ENCODE assay signal across 24 cellular contexts in genomic region chr17:59413014-59413725, GRCh38.
A peak's percentile ranks its signal among the peaks of the same experiment; 100 is the strongest.
DNase-seq lines count a peak whose midpoint lies in the region; ATAC-seq and TF ChIP-seq lines count a peak whose summit lies in the region.
"Had no signal": no experiment of that assay in that cellular context is flagged by ENCODE, and none has a peak within 500 bp of the region (broad histone marks: within the 10 kb centered on the region; RNA-seq: fewer than 3 reads in every experiment).

No MANE protein-coding gene starts in this region.

- TF ChIP-seq CTCF in GM13977 (IDR thresholded peaks at IDR 0.05; ENCODE audit: extremely low read depth, insufficient read depth, missing control alignments) (no peak), sigmoid colon (IDR thresholded peaks at IDR 0.05) (no peak)

- POLR2A ChIA-PET in activated naive CD8-positive, alpha-beta T cell treated with anti-CD3 and anti-CD28 coated beads, Interleukin-2, amount 10 ng/mL, durations not matched to agents 7 days and 5 days (lab: Charles Lee) = interaction anchor here (0.6 to 2.4 kb wide), 5 partner anchors 31 to 83 kb away, joined by 3 to 11 read pairs (median 5); no protein-coding TSS in a partner anchor

- intact Hi-C loops in sigmoid colon (cut with DNase I) = no loop called here

- peaks cover 0 to 7% (median under 1%) of the 10 kb centered on the region in 4 donors for H3K4me1 ChIP-seq in sigmoid colon
- H3K4me1 ChIP-seq: body of pancreas, esophagus squamous epithelium had no signal

- H3K4me3 Mint-ChIP-seq in stimulated activated naive CD8-positive, alpha-beta T cell treated with anti-CD3 and anti-CD28 coated beads, Interleukin-15, amount 100 ng/mL, for 72 hours = peak overlapping the region in 1 of 2 donors; percentile 51
- peak overlapping the region; percentile 71 for H3K4me3 Mint-ChIP-seq in activated naive CD8-positive, alpha-beta T cell treated with anti-CD3 and anti-CD28 coated beads, Interleukin-2, amount 10 ng/mL, durations not matched to agents 7 days and 5 days
- H3K4me3 Mint-ChIP-seq: activated T-helper 17 cell treated with anti-CD3 and anti-CD28 coated beads, Interleukin-2, amount 50 U/mL, for 72 hours; CD4-positive, alpha-beta memory T cell; IgD-negative memory B cell; stimulated activated naive CD8-positive, alpha-beta T cell treated with anti-CD3 and anti-CD28 coated beads, Interleukin-15, Interleukin-2, amounts not matched to agents 100 ng/mL and 50 ng/mL, for 24 hours; T-helper 1 cell treated with Interleukin-12 subunit alpha and Interleukin-12 subunit beta and Interleukin-4 antibody, amounts not matched to agents 30 μg/mL and 1 μg/mL, for 36 hours had no signal

- H3K27ac ChIP-seq in sigmoid colon = no peak overlapping the region
- H3K27ac ChIP-seq: body of pancreas, esophagus squamous epithelium, SK-N-MC, tibial artery had no signal

- no peaks in the 10 kb centered on the region for H3K36me3 ChIP-seq in sigmoid colon
- H3K36me3 ChIP-seq: esophagus squamous epithelium had no signal

- no peaks in the 10 kb centered on the region for H3K9me3 ChIP-seq in sigmoid colon
- H3K9me3 ChIP-seq: body of pancreas, tibial artery had no signal

- TF ChIP-seq EP300 in sigmoid colon (IDR thresholded peaks at IDR 0.05) = no peak

- ATAC-seq in stimulated activated naive CD8-positive, alpha-beta T cell treated with anti-CD3 and anti-CD28 coated beads, Interleukin-15, amount 100 ng/mL, for 72 hours = peak; percentile 40
- no peak for ATAC-seq in stimulated activated naive CD8-positive, alpha-beta T cell treated with anti-CD3 and anti-CD28 coated beads, Interleukin-15, Interleukin-2, amounts not matched to agents 100 U/mL and 50 U/mL, for 24 hours
- peak; percentile 34 for ATAC-seq in activated naive CD8-positive, alpha-beta T cell treated with anti-CD3 and anti-CD28 coated beads, Interleukin-2, amount 10 ng/mL, durations not matched to agents 7 days and 5 days (ENCODE audit: low read depth)
- ATAC-seq in HG03095 (IDR thresholded peaks at IDR 0.05; ENCODE audit: unreplicated experiment) = no peak
- ATAC-seq: body of pancreas had no signal

- peaks cover 15% of the 10 kb centered on the region for H3K36me3 Mint-ChIP-seq in activated naive CD8-positive, alpha-beta T cell treated with anti-CD3 and anti-CD28 coated beads, Interleukin-2, amount 10 ng/mL, durations not matched to agents 7 days and 5 days

- H3K4me1 Mint-ChIP-seq in stimulated activated naive CD8-positive, alpha-beta T cell treated with anti-CD3 and anti-CD28 coated beads, Interleukin-15, amount 100 ng/mL, for 72 hours = peaks cover 42% of the 10 kb centered on the region
- peaks cover 53% of the 10 kb centered on the region for H3K4me1 Mint-ChIP-seq in activated naive CD8-positive, alpha-beta T cell treated with anti-CD3 and anti-CD28 coated beads, Interleukin-2, amount 10 ng/mL, durations not matched to agents 7 days and 5 days
- H3K4me1 Mint-ChIP-seq: activated T-helper 17 cell treated with anti-CD3 and anti-CD28 coated beads, Interleukin-2, amount 50 U/mL, for 72 hours had no signal

- no peaks in the 10 kb centered on the region for H3K27me3 ChIP-seq in sigmoid colon
- H3K27me3 ChIP-seq: body of pancreas, esophagus squamous epithelium, tibial artery had no signal

- in situ Hi-C loops in GM13977 (cut with MboI; ENCODE audit: low pct_unique_long_range_greater_than_20kb, low sequenced_read_pairs, unreplicated experiment) = no loop called here

- DNase-seq in stimulated activated naive CD8-positive, alpha-beta T cell treated with anti-CD3 and anti-CD28 coated beads, Interleukin-15, amount 100 ng/mL, for 72 hours = no peak
- no peak for DNase-seq in stimulated activated naive CD8-positive, alpha-beta T cell treated with anti-CD3 and anti-CD28 coated beads, Interleukin-15, Interleukin-2, amounts not matched to agents 100 U/mL and 50 U/mL, for 24 hours
- DNase-seq in activated naive CD8-positive, alpha-beta T cell treated with anti-CD3 and anti-CD28 coated beads, Interleukin-2, amount 10 ng/mL, durations not matched to agents 7 days and 5 days = no peak
- peak; percentile 56 for DNase-seq in left kidney (ENCODE audit: low read depth, low spot score)
- no peak for DNase-seq in GM13977 (ENCODE audit: low spot score)
- DNase-seq in sigmoid colon = no peak
- DNase-seq: body of pancreas; CD4-positive, alpha-beta memory T cell; DMS153; esophagus squamous epithelium; GOT3; NCI-H1092 treated with DMSO at 0.1 percent for 48 hours; NCI-H187 treated with DMSO at 0.1 percent for 48 hours; NCI-H345; NCI-H774; occipital lobe; RPMI8226; tibial artery had no signal

- H3K4me3 ChIP-seq in sigmoid colon = no peak overlapping the region
- H3K4me3 ChIP-seq: body of pancreas, esophagus squamous epithelium, SK-N-MC, tibial artery had no signal

- TF ChIP-seq POLR2A in sigmoid colon (IDR thresholded peaks at IDR 0.05) = no peak

- 53 to 88% methylated on average over 8 of the region's 8 CpGs for whole genome bisulfite sequencing in sigmoid colon, 2 donors

- no peaks in the 10 kb centered on the region for H3K27me3 Mint-ChIP-seq in stimulated activated naive CD8-positive, alpha-beta T cell treated with anti-CD3 and anti-CD28 coated beads, Interleukin-15, amount 100 ng/mL, for 72 hours
- H3K27me3 Mint-ChIP-seq in activated naive CD8-positive, alpha-beta T cell treated with anti-CD3 and anti-CD28 coated beads, Interleukin-2, amount 10 ng/mL, durations not matched to agents 7 days and 5 days = no peaks in the 10 kb centered on the region
- H3K27me3 Mint-ChIP-seq: activated T-helper 17 cell treated with anti-CD3 and anti-CD28 coated beads, Interleukin-2, amount 50 U/mL, for 72 hours; CD4-positive, alpha-beta memory T cell; stimulated activated naive CD8-positive, alpha-beta T cell treated with anti-CD3 and anti-CD28 coated beads, Interleukin-15, Interleukin-2, amounts not matched to agents 100 ng/mL and 50 ng/mL, for 24 hours had no signal

- H3K9me3 Mint-ChIP-seq in stimulated activated naive CD8-positive, alpha-beta T cell treated with anti-CD3 and anti-CD28 coated beads, Interleukin-15, amount 100 ng/mL, for 72 hours = peaks cover 0 to 6% of the 10 kb centered on the region in 2 donors
- H3K9me3 Mint-ChIP-seq in activated naive CD8-positive, alpha-beta T cell treated with anti-CD3 and anti-CD28 coated beads, Interleukin-2, amount 10 ng/mL, durations not matched to agents 7 days and 5 days = peaks cover 8% of the 10 kb centered on the region
- H3K9me3 Mint-ChIP-seq: stimulated activated naive CD8-positive, alpha-beta T cell treated with anti-CD3 and anti-CD28 coated beads, Interleukin-15, Interleukin-2, amounts not matched to agents 100 ng/mL and 50 ng/mL, for 24 hours had no signal

- H3K27ac Mint-ChIP-seq in stimulated activated naive CD8-positive, alpha-beta T cell treated with anti-CD3 and anti-CD28 coated beads, Interleukin-15, amount 100 ng/mL, for 72 hours = peak overlapping the region; percentile 17 to 69
- peak overlapping the region; percentile 87 for H3K27ac Mint-ChIP-seq in activated naive CD8-positive, alpha-beta T cell treated with anti-CD3 and anti-CD28 coated beads, Interleukin-2, amount 10 ng/mL, durations not matched to agents 7 days and 5 days
- H3K27ac Mint-ChIP-seq: activated T-helper 17 cell treated with anti-CD3 and anti-CD28 coated beads, Interleukin-2, amount 50 U/mL, for 72 hours; stimulated activated naive CD8-positive, alpha-beta T cell treated with anti-CD3 and anti-CD28 coated beads, Interleukin-15, Interleukin-2, amounts not matched to agents 100 ng/mL and 50 ng/mL, for 24 hours; T-helper 1 cell treated with Interleukin-12 subunit alpha and Interleukin-12 subunit beta and Interleukin-4 antibody, amounts not matched to agents 30 μg/mL and 1 μg/mL, for 36 hours had no signal

Comparison
In these comparisons a context has a peak if more than half of its experiments do, and no peak if none do; other contexts are left out.
1. ATAC-seq: peak in stimulated activated naive CD8-positive, alpha-beta T cell treated with anti-CD3 and anti-CD28 coated beads, Interleukin-15, amount 100 ng/mL, for 72 hours (single experiment) and activated naive CD8-positive, alpha-beta T cell treated with anti-CD3 and anti-CD28 coated beads, Interleukin-2, amount 10 ng/mL, durations not matched to agents 7 days and 5 days (single experiment); none in stimulated activated naive CD8-positive, alpha-beta T cell treated with anti-CD3 and anti-CD28 coated beads, Interleukin-15, Interleukin-2, amounts not matched to agents 100 U/mL and 50 U/mL, for 24 hours (single experiment) and HG03095 (single experiment).